21 cellular contexts compared by ENCODE assay signal in the genomic region with DNA sequence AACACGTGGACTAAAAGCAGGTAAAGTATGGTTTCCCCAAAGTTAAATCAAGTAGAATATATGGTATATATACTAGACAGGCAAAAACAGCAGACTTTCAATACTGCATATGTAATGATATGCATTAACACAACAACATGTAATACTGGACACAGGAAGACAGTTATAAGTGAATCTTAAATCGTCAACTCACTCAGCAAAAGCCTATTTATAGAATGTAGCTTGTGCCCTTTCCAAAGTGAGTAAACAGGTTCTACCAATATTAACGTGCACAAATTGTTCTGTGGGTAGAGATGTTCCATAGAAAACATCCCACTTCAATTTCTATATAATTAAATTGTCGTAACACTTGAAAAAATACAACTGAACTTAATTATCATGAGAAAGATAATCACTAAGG.
"Had no signal": no experiment of that assay in that cellular context is flagged by ENCODE, and none has a peak within 500 bp of the region (broad histone marks: within the 10 kb centered on the region; RNA-seq: fewer than 3 reads in every experiment).

No MANE protein-coding gene starts in this region.

- H3K27me3 Mint-ChIP-seq: activated CD8-positive, alpha-beta T cell treated with anti-CD3 and anti-CD28 coated beads for 36 hours; activated naive CD4-positive, alpha-beta T cell treated with anti-CD3 and anti-CD28 coated beads, Interleukin-2, amount 50 U/mL, for 24 hours; central memory CD8-positive, alpha-beta T cell had no signal

- H3K4me3 Mint-ChIP-seq: activated CD8-positive, alpha-beta T cell treated with anti-CD3 and anti-CD28 coated beads for 36 hours; activated naive CD4-positive, alpha-beta T cell treated with anti-CD3 and anti-CD28 coated beads, Interleukin-2, amount 50 U/mL, for 24 hours; central memory CD8-positive, alpha-beta T cell had no signal

- ATAC-seq: activated CD4-positive, CD25-positive, alpha-beta regulatory T cell treated with anti-CD3 and anti-CD28 coated beads, Interleukin-2, amount 50 U/mL, for 24 hours; SK-N-SH treated with all-trans-retinoic acid at 6 μM for 48 hours had no signal

- H3K27ac Mint-ChIP-seq: activated CD8-positive, alpha-beta T cell treated with anti-CD3 and anti-CD28 coated beads for 36 hours; activated naive CD4-positive, alpha-beta T cell treated with anti-CD3 and anti-CD28 coated beads, Interleukin-2, amount 50 U/mL, for 24 hours had no signal

- DNase-seq: activated CD4-positive, alpha-beta T cell treated with anti-CD3 and anti-CD28 coated beads for 4 hours; activated CD8-positive, alpha-beta memory T cell treated with anti-CD3 and anti-CD28 coated beads, Interleukin-2, amount 50 U/mL, for 4 hours; activated CD8-positive, alpha-beta T cell treated with anti-CD3 and anti-CD28 coated beads for 36 hours; activated effector memory CD4-positive, alpha-beta T cell treated with Interleukin-2 at 50 U/mL for 16 hours; activated naive CD4-positive, alpha-beta T cell; activated T-cell treated with anti-CD3 and anti-CD28 coated beads, Interleukin-2, amount 50 U/mL, for 1 hour; aorta; Karpas-422; MM.1S; NCI-H146; NCI-H187 treated with DMSO at 0.1 percent for 48 hours; NCI-H345; NCI-H510A; NCI-H526 treated with DMSO at 0.1 percent for 48 hours; RPMI8226; SHP77; SW 1271 had no signal

- H3K9me3 Mint-ChIP-seq: activated CD8-positive, alpha-beta T cell treated with anti-CD3 and anti-CD28 coated beads for 36 hours; activated naive CD4-positive, alpha-beta T cell treated with anti-CD3 and anti-CD28 coated beads, Interleukin-2, amount 50 U/mL, for 24 hours; central memory CD8-positive, alpha-beta T cell had no signal
